Comparison of ENCODE assay signal across 11 cellular contexts in the genomic region with DNA sequence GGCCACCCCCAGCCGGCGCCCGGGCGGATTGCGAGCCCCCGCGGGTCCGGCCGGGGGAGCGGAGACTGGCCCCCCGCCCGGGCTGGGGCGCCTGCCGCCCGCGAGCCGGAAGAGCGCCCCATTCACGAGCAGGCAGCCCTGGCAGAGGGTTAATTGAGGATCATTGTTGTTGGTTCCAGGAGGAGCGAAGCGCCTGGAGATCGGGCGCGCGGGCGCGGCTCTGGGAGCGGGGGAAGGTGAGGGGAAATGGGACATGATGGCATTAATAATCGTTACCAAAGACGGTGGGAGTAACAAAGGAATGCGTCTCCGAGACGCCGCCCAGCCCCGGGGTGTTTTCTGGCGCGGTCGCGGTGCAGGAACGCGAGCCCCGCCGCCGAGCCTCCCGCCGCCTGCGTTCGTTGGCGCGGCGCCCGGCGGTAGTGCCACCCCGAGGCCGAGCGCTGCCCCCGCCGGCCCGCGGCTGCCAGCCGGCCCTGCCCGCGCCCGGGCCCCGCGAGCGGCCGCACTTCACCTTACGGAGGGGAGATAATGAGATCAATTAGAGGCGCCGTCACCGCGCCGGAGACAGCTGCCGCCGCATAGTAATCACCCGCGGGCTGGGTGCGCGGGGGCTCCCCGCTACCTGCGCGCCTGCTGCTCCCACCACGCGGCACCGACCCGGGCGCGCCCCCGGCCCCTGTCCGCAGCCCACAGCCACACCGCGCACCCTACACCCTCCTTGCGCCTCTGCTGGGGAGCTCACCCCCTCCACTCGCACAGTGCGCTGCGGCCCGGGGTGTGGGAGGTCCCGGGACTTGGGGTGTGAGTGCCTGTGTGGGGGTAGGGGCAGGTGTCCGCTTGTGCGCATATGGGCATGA. TPM values are rescaled to one million over a fixed set of nuclear protein-coding genes. Genes with fewer than 3 reads are reported as not detected.
DNase-seq lines count a peak whose midpoint lies in the region; ATAC-seq, FAIRE-seq and TF ChIP-seq lines count a peak whose summit lies in the region.
"Had no signal": no experiment of that assay in that cellular context is flagged by ENCODE, and none has a peak within 500 bp of the region (broad histone marks: within the 10 kb centered on the region; RNA-seq: fewer than 3 reads in every experiment).

No MANE protein-coding gene starts in this region.

- H3K27ac Mint-ChIP-seq in endodermal cell, result no peak overlapping the region
- H3K27ac Mint-ChIP-seq in neural crest cell (ENCODE audit: unreplicated experiment), result peak overlapping the region; percentile 50
- no peak overlapping the region for H3K27ac Mint-ChIP-seq in activated T-helper 17 cell treated with anti-CD3 and anti-CD28 coated beads, Interleukin-2, amount 50 U/mL, for 72 hours
- H3K27ac Mint-ChIP-seq: dendritic cell treated with granulocyte-macrophage colony-stimulating factor and Interleukin-4, amounts not matched to agents 40 ng/mL and 50 ng/mL, for 4 days had no signal

- H3K36me3 Mint-ChIP-seq in endodermal cell (ENCODE audit: low read depth) (no peaks in the 10 kb centered on the region), neural crest cell (ENCODE audit: low read depth) (no peaks in the 10 kb centered on the region)
- no peaks in the 10 kb centered on the region for H3K36me3 Mint-ChIP-seq in activated T-helper 17 cell treated with anti-CD3 and anti-CD28 coated beads, Interleukin-2, amount 50 U/mL, for 72 hours (ENCODE audit: low read depth)

- TF ChIP-seq POLR2A in A549 (IDR thresholded peaks at IDR 0.05; ENCODE audit: low read length), result no peak

- ATAC-seq in A549 (no peak; a peak in 1 of 6 replicates), HG02610 (IDR thresholded peaks at IDR 0.05; ENCODE audit: unreplicated experiment) (no peak)
- ATAC-seq in activated T-helper 17 cell treated with anti-CD3 and anti-CD28 coated beads, Interleukin-2, amount 50 U/mL, for 72 hours (replicated peaks), result no peak

- H3K4me2 ChIP-seq in A549, result peak overlapping the region; percentile 41
- H3K4me2 ChIP-seq: BLaER1 had no signal

- FAIRE-seq in A549 (lab: Jason Lieb, UNC), result no peak

- H3K36me3 ChIP-seq in HUES48 (ENCODE audit: control insufficient read depth, insufficient read depth, low read length), result no peaks in the 10 kb centered on the region
- no peaks in the 10 kb centered on the region for H3K36me3 ChIP-seq in endodermal cell (ENCODE audit: control insufficient read depth, insufficient read depth, low read length)
- H3K36me3 ChIP-seq: BLaER1 had no signal

- WGBS in A549 (ENCODE audit: missing lambda C conversion rate), result 47% methylated on average over 101 of the region's 101 CpGs
- 6 to 10% methylated on average over 15 to 101 of the region's 101 CpGs for WGBS in endodermal cell (ENCODE audit: insufficient coverage in 1 of 2, insufficient read length in 1 of 2), 2 experiments

- H3K9ac ChIP-seq in HUES48 (ENCODE audit: low read depth, low read length) (peak overlapping the region; percentile 29), endodermal cell (ENCODE audit: extremely low read depth, low read length, poor library complexity, severe bottlenecking) (no peak overlapping the region)
- H3K9ac ChIP-seq: BLaER1 had no signal

- TF ChIP-seq EP300 in A549 (IDR thresholded peaks at IDR 0.05), result no peak

- no peaks in the 10 kb centered on the region for H3K9me3 ChIP-seq in A549
- no peaks in the 10 kb centered on the region for H3K9me3 ChIP-seq in HUES48 (ENCODE audit: control insufficient read depth, insufficient read depth, low read length)
- H3K9me3 ChIP-seq in endodermal cell (ENCODE audit: control insufficient read depth, low read length), result no peaks in the 10 kb centered on the region

- TF ChIP-seq CTCF in A549 (IDR thresholded peaks at IDR 0.05) (no peak), endodermal cell (conservative IDR thresholded peaks at IDR 0.05) (peak; percentile 22), neural crest cell (conservative IDR thresholded peaks at IDR 0.05) (no peak)

- H3K4me1 Mint-ChIP-seq in endodermal cell, result peaks cover 10% of the 10 kb centered on the region
- H3K4me1 Mint-ChIP-seq in neural crest cell, result peaks cover 23% of the 10 kb centered on the region
- H3K4me1 Mint-ChIP-seq in activated T-helper 17 cell treated with anti-CD3 and anti-CD28 coated beads, Interleukin-2, amount 50 U/mL, for 72 hours, result no peaks in the 10 kb centered on the region

- no peak for TF ChIP-seq RAD21 in A549 (conservative IDR thresholded peaks at IDR 0.05 in 1 of 2, IDR thresholded peaks at IDR 0.05 in 1 of 2)

- H3K27me3 Mint-ChIP-seq in endodermal cell (ENCODE audit: insufficient read depth) (peaks cover 57% of the 10 kb centered on the region), neural crest cell (ENCODE audit: low read depth) (peaks cover 76% of the 10 kb centered on the region)
- peaks cover 29% of the 10 kb centered on the region for H3K27me3 Mint-ChIP-seq in activated T-helper 17 cell treated with anti-CD3 and anti-CD28 coated beads, Interleukin-2, amount 50 U/mL, for 72 hours

- H3K4me3 ChIP-seq in A549, result no peak overlapping the region
- peak overlapping the region; percentile 65 for H3K4me3 ChIP-seq in HUES48 (ENCODE audit: low read depth, low read length)
- H3K4me3 ChIP-seq in endodermal cell (ENCODE audit: low read length), result peak overlapping the region; percentile 72
- H3K4me3 ChIP-seq: BLaER1 had no signal

- H3K4me3 Mint-ChIP-seq in endodermal cell (peak overlapping the region; percentile 65), neural crest cell (peak overlapping the region; percentile 86)
- H3K4me3 Mint-ChIP-seq in activated T-helper 17 cell treated with anti-CD3 and anti-CD28 coated beads, Interleukin-2, amount 50 U/mL, for 72 hours, result no peak overlapping the region
- H3K4me3 Mint-ChIP-seq: dendritic cell treated with granulocyte-macrophage colony-stimulating factor and Interleukin-4, amounts not matched to agents 40 ng/mL and 50 ng/mL, for 4 days had no signal

- CTCF ChIA-PET in A549 (lab: Yijun Ruan, JAX), result no interaction called here

- H3K27ac ChIP-seq in A549, result no peak overlapping the region
- no peak overlapping the region for H3K27ac ChIP-seq in HUES48 (ENCODE audit: low read depth, low read length)
- no peak overlapping the region for H3K27ac ChIP-seq in endodermal cell (ENCODE audit: low read depth, low read length)
- H3K27ac ChIP-seq: BLaER1 had no signal

- DNase-seq in A549 (ENCODE audit: low read depth in 1 of 2, low spot score in 1 of 2) (no peak), endodermal cell (peak; percentile 77), neural crest cell (ENCODE audit: low read depth, low spot score) (peak; percentile 20), glomerular visceral epithelial cell (ENCODE audit: extremely low spot score) (no peak), H4 (ENCODE audit: low spot score) (no peak)
- DNase-seq: NCI-H774 had no signal

- H3K27me3 ChIP-seq in HUES48 (ENCODE audit: control insufficient read depth, insufficient read depth, low read length) (peaks cover 25% of the 10 kb centered on the region), endodermal cell (ENCODE audit: control insufficient read depth, insufficient read depth, low read length, poor library complexity, severe bottlenecking) (peaks cover 81% of the 10 kb centered on the region)
- H3K27me3 ChIP-seq: BLaER1 had no signal

- POLR2A ChIA-PET in A549 (lab: Yijun Ruan, JAX), result no interaction called here

- H3K4me1 ChIP-seq in A549, result no peaks in the 10 kb centered on the region
- H3K4me1 ChIP-seq in HUES48 (ENCODE audit: control insufficient read depth, insufficient read depth, low read length), result peaks cover 33% of the 10 kb centered on the region
- no peaks in the 10 kb centered on the region for H3K4me1 ChIP-seq in endodermal cell (ENCODE audit: control insufficient read depth, insufficient read depth, low read length)
- H3K4me1 ChIP-seq: BLaER1 had no signal

- H3K9me3 Mint-ChIP-seq in endodermal cell (no peaks in the 10 kb centered on the region), neural crest cell (no peaks in the 10 kb centered on the region)
- H3K9me3 Mint-ChIP-seq in activated T-helper 17 cell treated with anti-CD3 and anti-CD28 coated beads, Interleukin-2, amount 50 U/mL, for 72 hours, result no peaks in the 10 kb centered on the region
- H3K9me3 Mint-ChIP-seq: dendritic cell treated with granulocyte-macrophage colony-stimulating factor and Interleukin-4, amounts not matched to agents 40 ng/mL and 50 ng/mL, for 4 days had no signal

TF ChIP-seq in A549, 52 proteins besides CTCF, POLR2A, EP300 and RAD21 (continues in another document):
- TF ChIP-seq MAZ (IDR thresholded peaks at IDR 0.05; ENCODE audit: borderline replicate concordance, low read depth, low read length) (no peak), NR3C1 (IDR thresholded peaks at IDR 0.05) (no peak), BCL3 (IDR thresholded peaks at IDR 0.05) (no peak), POLR2AphosphoS2 (conservative IDR thresholded peaks at IDR 0.05; ENCODE audit: low read length) (no peak), HOXA7 (CRISPR knock-in tag; IDR thresholded peaks at IDR 0.05) (no peak), HOXB5 (CRISPR knock-in tag; IDR thresholded peaks at IDR 0.05) (no peak), FOXS1 (CRISPR knock-in tag; IDR thresholded peaks at IDR 0.05) (no peak), CHD2 (IDR thresholded peaks at IDR 0.05; ENCODE audit: low read length, partially characterized antibody) (no peak), NPAS2 (CRISPR knock-in tag; IDR thresholded peaks at IDR 0.05; ENCODE audit: borderline replicate concordance) (no peak), HEYL (CRISPR knock-in tag; IDR thresholded peaks at IDR 0.05) (no peak), RFX5 (IDR thresholded peaks at IDR 0.05) (no peak), ZSCAN20 (CRISPR knock-in tag; IDR thresholded peaks at IDR 0.05) (no peak)

RNA-seq across cellular contexts. Expression of gene ZNF536, which starts 2.8 kb away (rescaled TPM):
- polyA plus RNA-seq in A549 (2011; rRNA removed) (not detected in 2 replicates), A549 (2017; fragmentation: RNase III; extraction: RNeasy Plus Mini Kit Qiagen cat#74134 plus additional on column Dnase treatment) (not detected in 3 replicates)
- not detected in 2 replicates for polyA plus RNA-seq in A549 (2012; cell fraction: cytosol; rRNA removed)
- not detected in 2 replicates for polyA plus RNA-seq in A549 (2012; cell fraction: nucleus; rRNA removed)
- polyA minus RNA-seq in A549 (2011; rRNA and poly(A)+ RNA removed), result not detected in 2 replicates
- total RNA-seq in endodermal cell (not detected), neural crest cell (18.7 and 22.0 TPM in 2 replicates)
- polyA plus RNA-seq in endodermal cell (2013, experiment 1 of 2), result 5.0 TPM
- 4.8 TPM for polyA plus RNA-seq in endodermal cell (2013, experiment 2 of 2)
- total RNA-seq in activated T-helper 17 cell treated with anti-CD3 and anti-CD28 coated beads, Interleukin-2, amount 50 U/mL, for 72 hours, result not detected
- total RNA-seq in H4 (2014; rRNA removed; shearing (Covaris generic)), result 0.02 and 0.41 TPM in 2 replicates

Comparison
In these comparisons a context has a peak if more than half of its experiments do, and no peak if none do; other contexts are left out.
1. DNase-seq: peak in endodermal cell (single experiment) and neural crest cell (single experiment); none in A549 (0 of 2), glomerular visceral epithelial cell (single experiment) and H4 (single experiment).
2. RNA of gene ZNF536, which starts 2.8 kb away (total RNA-seq): 18.7 to 22.0 TPM in neural crest cell; 0.02 to 0.41 TPM in H4, not detected in endodermal cell and not detected in activated T-helper 17 cell treated with anti-CD3 and anti-CD28 coated beads, Interleukin-2, amount 50 U/mL, for 72 hours; every median in the first group is over 10 times any median in the second.